In the genomic region with DNA sequence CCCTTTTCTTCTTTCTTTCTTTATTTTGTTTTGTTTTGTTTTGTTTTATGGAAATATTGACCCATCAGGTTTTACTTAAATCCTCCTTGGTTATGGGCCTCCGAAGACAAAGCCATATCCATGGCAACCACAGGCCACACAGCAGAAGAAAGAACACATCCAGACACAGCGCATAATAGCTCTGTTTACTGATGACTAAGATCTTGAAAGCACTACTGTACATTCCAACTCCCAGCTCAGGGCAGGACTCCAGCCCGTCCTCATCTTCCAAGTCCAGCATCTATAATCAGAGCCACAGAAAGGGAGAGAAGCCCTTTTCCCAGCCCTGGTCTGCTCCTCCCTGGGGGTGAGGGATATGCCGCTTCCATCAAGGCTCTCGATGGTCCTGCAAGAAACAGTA, we compare ENCODE assay signal across 9 cellular contexts.
A peak's percentile ranks its signal among the peaks of the same experiment; 100 is the strongest.
DNase-seq lines count a peak whose midpoint lies in the region; ATAC-seq and TF ChIP-seq lines count a peak whose summit lies in the region.
"Had no signal": no experiment of that assay in that cellular context is flagged by ENCODE, and none has a peak within 500 bp of the region (broad histone marks: within the 10 kb centered on the region; RNA-seq: fewer than 3 reads in every experiment).

No MANE protein-coding gene starts in this region.

- no peaks in the 10 kb centered on the region for H3K9me2 ChIP-seq in PC-3 (replicated peaks; ENCODE audit: low read length)

- no peaks in the 10 kb centered on the region for H3F3A ChIP-seq in PC-3 (ENCODE audit: low read length, unreplicated experiment)

- 0 out of 2 replicates have a peak overlapping the region, but pooled peaks have one; percentile 8 for H3K4me2 ChIP-seq in PC-3 (ENCODE audit: low read length)
- peak overlapping the region; percentile 28 for H3K4me2 ChIP-seq in osteoblast (ENCODE audit: insufficient read depth, low read length)

- H4K20me1 ChIP-seq in PC-3 (ENCODE audit: low read length): no peaks in the 10 kb centered on the region
- no peaks in the 10 kb centered on the region for H4K20me1 ChIP-seq in osteoblast (ENCODE audit: insufficient read depth, low read length)

- H3K9ac ChIP-seq in PC-3 (ENCODE audit: low read length): no peak overlapping the region

- H3K27ac ChIP-seq in PC-3 (ENCODE audit: low read length) (peak overlapping the region; percentile 35), osteoblast (ENCODE audit: low read depth, low read length) (peak overlapping the region; percentile 90)

- no peak overlapping the region for H3K4me3 Mint-ChIP-seq in natural killer cell treated with Interleukin-12 subunit alpha and Interleukin-12 subunit beta and Interleukin-15 and Interleukin-18, amount 100 ng/mL, for 72 hours

- BruUV-seq in PC-3 (replicated peaks; lab: Mats Ljungman, UMichigan): no TSS peak

- H3K27ac Mint-ChIP-seq in natural killer cell treated with Interleukin-12 subunit alpha and Interleukin-12 subunit beta and Interleukin-15 and Interleukin-18, amount 100 ng/mL, for 72 hours: no peak overlapping the region

- H3K79me2 ChIP-seq in PC-3 (ENCODE audit: low read length): no peaks in the 10 kb centered on the region
- H3K79me2 ChIP-seq in osteoblast (ENCODE audit: insufficient read depth, low read length): no peaks in the 10 kb centered on the region

- H3K36me3 Mint-ChIP-seq in natural killer cell treated with Interleukin-12 subunit alpha and Interleukin-12 subunit beta and Interleukin-15 and Interleukin-18, amount 100 ng/mL, for 72 hours: no peaks in the 10 kb centered on the region

- H3K4me1 ChIP-seq in PC-3 (ENCODE audit: insufficient read depth, low read length) (peaks cover 17% of the 10 kb centered on the region; the same call in 1 of the 2 replicates), osteoblast (ENCODE audit: insufficient read depth, low read length) (peaks cover 40% of the 10 kb centered on the region)

- H3K27me3 ChIP-seq in PC-3 (ENCODE audit: low read length) (no peaks in the 10 kb centered on the region), osteoblast (ENCODE audit: insufficient read depth, low read length) (no peaks in the 10 kb centered on the region)

- no peaks in the 10 kb centered on the region for H3K9me3 Mint-ChIP-seq in natural killer cell treated with Interleukin-12 subunit alpha and Interleukin-12 subunit beta and Interleukin-15 and Interleukin-18, amount 100 ng/mL, for 72 hours

- no peaks in the 10 kb centered on the region for H3K4me1 Mint-ChIP-seq in natural killer cell treated with Interleukin-12 subunit alpha and Interleukin-12 subunit beta and Interleukin-15 and Interleukin-18, amount 100 ng/mL, for 72 hours (ENCODE audit: low read depth in 2 of 2)

- H3K4me3 ChIP-seq in PC-3 (ENCODE audit: low read length) (no peak overlapping the region), fibroblast of pulmonary artery (replicated peaks; ENCODE audit: low read depth, low read length) (no peak overlapping the region), osteoblast (ENCODE audit: insufficient read depth, low read length) (no peak overlapping the region)

- no peak overlapping the region for H2AFZ ChIP-seq in PC-3 (ENCODE audit: low read length)
- no peak overlapping the region for H2AFZ ChIP-seq in osteoblast (ENCODE audit: low read length)

- peak; percentile 89 for DNase-seq in AG20443 (ENCODE audit: low spot score)
- DNase-seq in PC-3: peak; percentile 75
- DNase-seq in fibroblast of pulmonary artery (ENCODE audit: low read depth): peak; percentile 98
- peak; percentile 77 for DNase-seq in osteoblast (ENCODE audit: insufficient read length, low spot score, missing footprints)
- DNase-seq in natural killer cell treated with Interleukin-12 subunit alpha and Interleukin-12 subunit beta and Interleukin-15 and Interleukin-18, amount 100 ng/mL, for 72 hours (ENCODE audit: low spot score): no peak
- no peak for DNase-seq in activated CD4-positive, CD25-positive, alpha-beta regulatory T cell (lab: John Stamatoyannopoulos, UW)
- DNase-seq in germinal center (ENCODE audit: low spot score): no peak
- DNase-seq: stimulated activated CD4-positive, alpha-beta T cell treated with anti-CD3 and anti-CD28 coated beads, Interleukin-1b, Interleukin-23, amount 100 ng/mL, for 48 hours had no signal

- CTCF ChIA-PET in PC-3 (lab: Charles Lee): interaction anchor here (0.5 to 1.0 kb wide), 3 partner anchors 13 to 422 kb away, joined by 3 to 7 read pairs (median 4); no protein-coding TSS in a partner anchor

- no peak for TF ChIP-seq CTCF in PC-3 (conservative IDR thresholded peaks at IDR 0.05; ENCODE audit: low read depth, low read length)
- no peak for TF ChIP-seq CTCF in fibroblast of pulmonary artery (IDR thresholded peaks at IDR 0.05; ENCODE audit: low read length, missing control alignments)
- TF ChIP-seq CTCF in osteoblast (IDR thresholded peaks at IDR 0.05; ENCODE audit: extremely low read depth, low read depth, low read length): no peak

- ATAC-seq in PC-3: peak; percentile 98
- no peak for ATAC-seq in natural killer cell treated with Interleukin-12 subunit alpha and Interleukin-12 subunit beta and Interleukin-15 and Interleukin-18, amount 100 ng/mL, for 72 hours
- no peak for ATAC-seq in GM19023 (IDR thresholded peaks at IDR 0.05; ENCODE audit: unreplicated experiment)

- no peaks in the 10 kb centered on the region for H3K36me3 ChIP-seq in PC-3 (ENCODE audit: low read depth, low read length)
- H3K36me3 ChIP-seq in osteoblast (ENCODE audit: insufficient read depth, low read length): no peaks in the 10 kb centered on the region

- POLR2A ChIA-PET in PC-3 (lab: Charles Lee; ENCODE audit: unreplicated experiment): interaction anchor here (0.9 kb wide), 1 partner anchor 744 kb away, joined by 3 read pairs; no protein-coding TSS in a partner anchor

- peaks cover 7% of the 10 kb centered on the region in 2 donors for H3K27me3 Mint-ChIP-seq in natural killer cell treated with Interleukin-12 subunit alpha and Interleukin-12 subunit beta and Interleukin-15 and Interleukin-18, amount 100 ng/mL, for 72 hours

- H3K9me3 ChIP-seq in PC-3 (ENCODE audit: low read length) (no peaks in the 10 kb centered on the region), osteoblast (ENCODE audit: low read depth, low read length) (no peaks in the 10 kb centered on the region)

- intact Hi-C loops in PC-3 (cut with micrococcal nuclease): no loop called here

Comparison
In these comparisons a context has a peak if more than half of its experiments do, and no peak if none do; other contexts are left out.
1. DNase-seq: peak in AG20443 (single experiment), PC-3 (single experiment), fibroblast of pulmonary artery (single experiment) and osteoblast (single experiment); none in natural killer cell treated with Interleukin-12 subunit alpha and Interleukin-12 subunit beta and Interleukin-15 and Interleukin-18, amount 100 ng/mL, for 72 hours (single experiment), activated CD4-positive, CD25-positive, alpha-beta regulatory T cell (0 of 4) and germinal center (single experiment).